In the genomic region with DNA sequence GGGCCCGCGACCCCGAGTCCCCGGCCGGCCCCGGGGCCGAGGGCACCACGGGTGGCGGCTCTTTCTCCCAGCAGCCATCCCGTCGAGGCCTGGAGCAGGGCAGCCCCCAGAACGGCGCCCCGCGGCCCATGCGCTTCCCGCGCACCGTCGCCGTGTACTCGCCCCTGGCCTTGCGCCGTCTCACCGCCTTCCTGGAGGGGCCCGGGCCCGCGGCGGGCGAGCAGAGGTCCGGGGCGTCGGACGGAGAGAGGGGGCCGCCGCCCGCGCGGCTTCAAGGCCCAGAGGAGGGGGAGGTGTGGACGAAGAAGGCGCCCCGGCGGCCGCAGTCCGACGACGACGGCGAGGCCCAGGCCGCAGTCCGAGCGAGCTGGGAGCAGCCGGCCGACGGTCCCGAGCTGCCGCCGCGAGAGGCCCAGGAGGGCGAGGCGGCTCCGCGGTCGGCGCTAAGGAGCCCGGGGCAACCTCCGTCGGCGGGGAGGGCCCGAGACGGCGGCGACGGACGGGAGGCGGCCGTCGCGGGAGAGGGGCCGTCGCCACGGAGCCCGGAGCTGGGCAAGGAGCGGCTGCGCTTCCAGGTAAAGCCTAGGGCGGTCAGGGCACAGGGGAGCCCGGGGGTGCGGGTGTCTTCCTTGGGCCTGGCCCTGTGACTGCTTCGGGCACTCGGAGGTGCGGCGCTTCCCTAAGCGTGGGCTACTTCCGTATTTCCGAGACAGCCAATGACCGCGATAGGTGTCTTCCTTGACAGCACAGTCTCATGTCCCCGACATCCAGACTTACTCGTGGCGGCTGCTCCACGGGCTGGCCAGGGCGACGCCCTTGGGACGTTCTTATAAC, we compare ENCODE assay signal across 1 cellular context.
TF ChIP-seq lines count a peak whose summit lies in the region.

No MANE protein-coding gene starts in this region.

TF ChIP-seq in H1, 55 proteins besides CTCF, POLR2A, EP300 and RAD21:
- TF ChIP-seq, protein P1, sequence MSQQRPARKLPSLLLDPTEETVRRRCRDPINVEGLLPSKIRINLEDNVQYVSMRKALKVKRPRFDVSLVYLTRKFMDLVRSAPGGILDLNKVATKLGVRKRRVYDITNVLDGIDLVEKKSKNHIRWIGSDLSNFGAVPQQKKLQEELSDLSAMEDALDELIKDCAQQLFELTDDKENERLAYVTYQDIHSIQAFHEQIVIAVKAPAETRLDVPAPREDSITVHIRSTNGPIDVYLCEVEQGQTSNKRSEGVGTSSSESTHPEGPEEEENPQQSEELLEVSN (IDR thresholded peaks at IDR 0.05), result peak; percentile 53
- TF ChIP-seq BRCA1 (IDR thresholded peaks at IDR 0.05; ENCODE audit: low read depth, low read length) (no peak), TCF12 (IDR thresholded peaks at IDR 0.05; ENCODE audit: low read depth, low read length) (no peak), SIN3A (conservative IDR thresholded peaks at IDR 0.05 in 1 of 2, IDR thresholded peaks at IDR 0.05 in 1 of 2; ENCODE audit: low read depth in 1 of 2, low read length in 2 of 2) (no peak), MAFK (IDR thresholded peaks at IDR 0.05; ENCODE audit: low read depth, low read length) (no peak), NRF1 (IDR thresholded peaks at IDR 0.05; ENCODE audit: low read depth, low read length) (no peak), RBBP5 (IDR thresholded peaks at IDR 0.05; ENCODE audit: borderline replicate concordance, low read depth, low read length) (peak; percentile 87), KDM1A (IDR thresholded peaks at IDR 0.05; ENCODE audit: borderline replicate concordance, low read length) (no peak), ASH2L (IDR thresholded peaks at IDR 0.05; ENCODE audit: low read length) (peak; percentile 64), KDM5A (IDR thresholded peaks at IDR 0.05; ENCODE audit: low read length) (no peak), SP4 (IDR thresholded peaks at IDR 0.05; ENCODE audit: low read length) (no peak), KDM4A (IDR thresholded peaks at IDR 0.05; ENCODE audit: low read depth, low read length, severe bottlenecking) (peak; percentile 21), TAF1 (IDR thresholded peaks at IDR 0.05; ENCODE audit: low read depth, low read length) (no peak), SUZ12 (IDR thresholded peaks at IDR 0.05; ENCODE audit: low read length) (peak; percentile 86), RFX5 (IDR thresholded peaks at IDR 0.05; ENCODE audit: borderline replicate concordance, low read depth, low read length) (no peak), POLR2AphosphoS5 (IDR thresholded peaks at IDR 0.05; ENCODE audit: low read depth, low read length) (no peak), EZH2 (IDR thresholded peaks at IDR 0.05; ENCODE audit: low read depth, low read length, severe bottlenecking) (peak; percentile 74), PHF8 (conservative IDR thresholded peaks at IDR 0.05; ENCODE audit: low read depth, low read length) (no peak), RNF2 (IDR thresholded peaks at IDR 0.05; ENCODE audit: borderline replicate concordance, low read depth, low read length, missing control alignments, poor library complexity, severe bottlenecking) (peak; percentile 31), POU5F1 (IDR thresholded peaks at IDR 0.05; ENCODE audit: low read depth, low read length) (no peak), CBX8 (IDR thresholded peaks at IDR 0.05; ENCODE audit: borderline replicate concordance, low read depth, low read length) (no peak), SIX5 (IDR thresholded peaks at IDR 0.05; ENCODE audit: low read depth, low read length) (no peak), SP1 (IDR thresholded peaks at IDR 0.05; ENCODE audit: low read depth, low read length) (no peak), GTF2F1 (IDR thresholded peaks at IDR 0.05; ENCODE audit: borderline replicate concordance, low read depth, low read length) (no peak)
- TF ChIP-seq, protein P2, sequence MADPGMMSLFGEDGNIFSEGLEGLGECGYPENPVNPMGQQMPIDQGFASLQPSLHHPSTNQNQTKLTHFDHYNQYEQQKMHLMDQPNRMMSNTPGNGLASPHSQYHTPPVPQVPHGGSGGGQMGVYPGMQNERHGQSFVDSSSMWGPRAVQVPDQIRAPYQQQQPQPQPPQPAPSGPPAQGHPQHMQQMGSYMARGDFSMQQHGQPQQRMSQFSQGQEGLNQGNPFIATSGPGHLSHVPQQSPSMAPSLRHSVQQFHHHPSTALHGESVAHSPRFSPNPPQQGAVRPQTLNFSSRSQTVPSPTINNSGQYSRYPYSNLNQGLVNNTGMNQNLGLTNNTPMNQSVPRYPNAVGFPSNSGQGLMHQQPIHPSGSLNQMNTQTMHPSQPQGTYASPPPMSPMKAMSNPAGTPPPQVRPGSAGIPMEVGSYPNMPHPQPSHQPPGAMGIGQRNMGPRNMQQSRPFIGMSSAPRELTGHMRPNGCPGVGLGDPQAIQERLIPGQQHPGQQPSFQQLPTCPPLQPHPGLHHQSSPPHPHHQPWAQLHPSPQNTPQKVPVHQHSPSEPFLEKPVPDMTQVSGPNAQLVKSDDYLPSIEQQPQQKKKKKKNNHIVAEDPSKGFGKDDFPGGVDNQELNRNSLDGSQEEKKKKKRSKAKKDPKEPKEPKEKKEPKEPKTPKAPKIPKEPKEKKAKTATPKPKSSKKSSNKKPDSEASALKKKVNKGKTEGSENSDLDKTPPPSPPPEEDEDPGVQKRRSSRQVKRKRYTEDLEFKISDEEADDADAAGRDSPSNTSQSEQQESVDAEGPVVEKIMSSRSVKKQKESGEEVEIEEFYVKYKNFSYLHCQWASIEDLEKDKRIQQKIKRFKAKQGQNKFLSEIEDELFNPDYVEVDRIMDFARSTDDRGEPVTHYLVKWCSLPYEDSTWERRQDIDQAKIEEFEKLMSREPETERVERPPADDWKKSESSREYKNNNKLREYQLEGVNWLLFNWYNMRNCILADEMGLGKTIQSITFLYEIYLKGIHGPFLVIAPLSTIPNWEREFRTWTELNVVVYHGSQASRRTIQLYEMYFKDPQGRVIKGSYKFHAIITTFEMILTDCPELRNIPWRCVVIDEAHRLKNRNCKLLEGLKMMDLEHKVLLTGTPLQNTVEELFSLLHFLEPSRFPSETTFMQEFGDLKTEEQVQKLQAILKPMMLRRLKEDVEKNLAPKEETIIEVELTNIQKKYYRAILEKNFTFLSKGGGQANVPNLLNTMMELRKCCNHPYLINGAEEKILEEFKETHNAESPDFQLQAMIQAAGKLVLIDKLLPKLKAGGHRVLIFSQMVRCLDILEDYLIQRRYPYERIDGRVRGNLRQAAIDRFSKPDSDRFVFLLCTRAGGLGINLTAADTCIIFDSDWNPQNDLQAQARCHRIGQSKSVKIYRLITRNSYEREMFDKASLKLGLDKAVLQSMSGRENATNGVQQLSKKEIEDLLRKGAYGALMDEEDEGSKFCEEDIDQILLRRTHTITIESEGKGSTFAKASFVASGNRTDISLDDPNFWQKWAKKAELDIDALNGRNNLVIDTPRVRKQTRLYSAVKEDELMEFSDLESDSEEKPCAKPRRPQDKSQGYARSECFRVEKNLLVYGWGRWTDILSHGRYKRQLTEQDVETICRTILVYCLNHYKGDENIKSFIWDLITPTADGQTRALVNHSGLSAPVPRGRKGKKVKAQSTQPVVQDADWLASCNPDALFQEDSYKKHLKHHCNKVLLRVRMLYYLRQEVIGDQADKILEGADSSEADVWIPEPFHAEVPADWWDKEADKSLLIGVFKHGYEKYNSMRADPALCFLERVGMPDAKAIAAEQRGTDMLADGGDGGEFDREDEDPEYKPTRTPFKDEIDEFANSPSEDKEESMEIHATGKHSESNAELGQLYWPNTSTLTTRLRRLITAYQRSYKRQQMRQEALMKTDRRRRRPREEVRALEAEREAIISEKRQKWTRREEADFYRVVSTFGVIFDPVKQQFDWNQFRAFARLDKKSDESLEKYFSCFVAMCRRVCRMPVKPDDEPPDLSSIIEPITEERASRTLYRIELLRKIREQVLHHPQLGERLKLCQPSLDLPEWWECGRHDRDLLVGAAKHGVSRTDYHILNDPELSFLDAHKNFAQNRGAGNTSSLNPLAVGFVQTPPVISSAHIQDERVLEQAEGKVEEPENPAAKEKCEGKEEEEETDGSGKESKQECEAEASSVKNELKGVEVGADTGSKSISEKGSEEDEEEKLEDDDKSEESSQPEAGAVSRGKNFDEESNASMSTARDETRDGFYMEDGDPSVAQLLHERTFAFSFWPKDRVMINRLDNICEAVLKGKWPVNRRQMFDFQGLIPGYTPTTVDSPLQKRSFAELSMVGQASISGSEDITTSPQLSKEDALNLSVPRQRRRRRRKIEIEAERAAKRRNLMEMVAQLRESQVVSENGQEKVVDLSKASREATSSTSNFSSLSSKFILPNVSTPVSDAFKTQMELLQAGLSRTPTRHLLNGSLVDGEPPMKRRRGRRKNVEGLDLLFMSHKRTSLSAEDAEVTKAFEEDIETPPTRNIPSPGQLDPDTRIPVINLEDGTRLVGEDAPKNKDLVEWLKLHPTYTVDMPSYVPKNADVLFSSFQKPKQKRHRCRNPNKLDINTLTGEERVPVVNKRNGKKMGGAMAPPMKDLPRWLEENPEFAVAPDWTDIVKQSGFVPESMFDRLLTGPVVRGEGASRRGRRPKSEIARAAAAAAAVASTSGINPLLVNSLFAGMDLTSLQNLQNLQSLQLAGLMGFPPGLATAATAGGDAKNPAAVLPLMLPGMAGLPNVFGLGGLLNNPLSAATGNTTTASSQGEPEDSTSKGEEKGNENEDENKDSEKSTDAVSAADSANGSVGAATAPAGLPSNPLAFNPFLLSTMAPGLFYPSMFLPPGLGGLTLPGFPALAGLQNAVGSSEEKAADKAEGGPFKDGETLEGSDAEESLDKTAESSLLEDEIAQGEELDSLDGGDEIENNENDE (IDR thresholded peaks at IDR 0.05; ENCODE audit: insufficient replicate concordance, low read length), result no peak
- TF ChIP-seq, protein P3, sequence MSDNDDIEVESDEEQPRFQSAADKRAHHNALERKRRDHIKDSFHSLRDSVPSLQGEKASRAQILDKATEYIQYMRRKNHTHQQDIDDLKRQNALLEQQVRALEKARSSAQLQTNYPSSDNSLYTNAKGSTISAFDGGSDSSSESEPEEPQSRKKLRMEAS (IDR thresholded peaks at IDR 0.05), result peak; percentile 15
- TF ChIP-seq, protein P4, sequence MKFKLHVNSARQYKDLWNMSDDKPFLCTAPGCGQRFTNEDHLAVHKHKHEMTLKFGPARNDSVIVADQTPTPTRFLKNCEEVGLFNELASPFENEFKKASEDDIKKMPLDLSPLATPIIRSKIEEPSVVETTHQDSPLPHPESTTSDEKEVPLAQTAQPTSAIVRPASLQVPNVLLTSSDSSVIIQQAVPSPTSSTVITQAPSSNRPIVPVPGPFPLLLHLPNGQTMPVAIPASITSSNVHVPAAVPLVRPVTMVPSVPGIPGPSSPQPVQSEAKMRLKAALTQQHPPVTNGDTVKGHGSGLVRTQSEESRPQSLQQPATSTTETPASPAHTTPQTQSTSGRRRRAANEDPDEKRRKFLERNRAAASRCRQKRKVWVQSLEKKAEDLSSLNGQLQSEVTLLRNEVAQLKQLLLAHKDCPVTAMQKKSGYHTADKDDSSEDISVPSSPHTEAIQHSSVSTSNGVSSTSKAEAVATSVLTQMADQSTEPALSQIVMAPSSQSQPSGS (IDR thresholded peaks at IDR 0.05; ENCODE audit: low read length), result no peak
- TF ChIP-seq, protein P5, sequence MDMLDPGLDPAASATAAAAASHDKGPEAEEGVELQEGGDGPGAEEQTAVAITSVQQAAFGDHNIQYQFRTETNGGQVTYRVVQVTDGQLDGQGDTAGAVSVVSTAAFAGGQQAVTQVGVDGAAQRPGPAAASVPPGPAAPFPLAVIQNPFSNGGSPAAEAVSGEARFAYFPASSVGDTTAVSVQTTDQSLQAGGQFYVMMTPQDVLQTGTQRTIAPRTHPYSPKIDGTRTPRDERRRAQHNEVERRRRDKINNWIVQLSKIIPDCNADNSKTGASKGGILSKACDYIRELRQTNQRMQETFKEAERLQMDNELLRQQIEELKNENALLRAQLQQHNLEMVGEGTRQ (IDR thresholded peaks at IDR 0.05; ENCODE audit: low read length), result no peak
- TF ChIP-seq, protein P6, sequence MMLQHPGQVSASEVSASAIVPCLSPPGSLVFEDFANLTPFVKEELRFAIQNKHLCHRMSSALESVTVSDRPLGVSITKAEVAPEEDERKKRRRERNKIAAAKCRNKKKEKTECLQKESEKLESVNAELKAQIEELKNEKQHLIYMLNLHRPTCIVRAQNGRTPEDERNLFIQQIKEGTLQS (IDR thresholded peaks at IDR 0.05; ENCODE audit: insufficient read depth, low read depth, low read length), result no peak
